12 cellular contexts compared by ENCODE assay signal in genomic region chr6:139925894-139926641, GRCh38.
A peak's percentile ranks its signal among the peaks of the same experiment; 100 is the strongest.
DNase-seq lines count a peak whose midpoint lies in the region; ATAC-seq and TF ChIP-seq lines count a peak whose summit lies in the region.
"Had no signal": no experiment of that assay in that cellular context is flagged by ENCODE, and none has a peak within 500 bp of the region (broad histone marks: within the 10 kb centered on the region; RNA-seq: fewer than 3 reads in every experiment).

No MANE protein-coding gene starts in this region.

- no peak overlapping the region for H3K4me3 ChIP-seq in gastroesophageal sphincter
- H3K4me3 ChIP-seq in skeletal muscle cell (ENCODE audit: low read depth, low read length): no peak overlapping the region

- TF ChIP-seq EP300 in gastroesophageal sphincter (IDR thresholded peaks at IDR 0.05): no peak

- DNase-seq in HEK293T (ENCODE audit: extremely low spot score): no peak
- peak; percentile 99 for DNase-seq in skeletal muscle cell (ENCODE audit: low read depth)
- DNase-seq in NCI-H345 (lab: John Stamatoyannopoulos, UW): no peak
- no peak for DNase-seq in NCI-H2081 treated with DMSO at 0.1 percent for 48 hours (lab: John Stamatoyannopoulos, UW)
- DNase-seq: activated CD8-positive, alpha-beta memory T cell treated with anti-CD3 and anti-CD28 coated beads, Interleukin-2, amount 10 ng/mL, durations not matched to agents 7 days and 5 days; cerebellar nuclear complex; NCI-H2029 had no signal

- 69 to 73% methylated on average over 11 of the region's 11 CpGs for WGBS in gastroesophageal sphincter (ENCODE audit: low coverage in 1 of 2), 2 donors

- no peak for TF ChIP-seq CTCF in gastroesophageal sphincter (IDR thresholded peaks at IDR 0.05)

- H3K4me1 ChIP-seq in gastroesophageal sphincter: no peaks in the 10 kb centered on the region

- no peaks in the 10 kb centered on the region for H3K9me3 ChIP-seq in gastroesophageal sphincter

- no peak overlapping the region for H3K27ac ChIP-seq in gastroesophageal sphincter
- H3K27ac ChIP-seq: HL-60 had no signal

- no peak for TF ChIP-seq POLR2A in gastroesophageal sphincter (IDR thresholded peaks at IDR 0.05)

- CTCF ChIA-PET in HEK293T (lab: Yijun Ruan, JAX): interaction anchor here (0.8 kb wide), 1 partner anchor 1043 kb away, joined by 3 read pairs; no protein-coding TSS in a partner anchor

- POLR2A ChIA-PET in HEK293T (lab: Yijun Ruan, JAX): interaction anchor here (1.0 kb wide), 1 partner anchor 552 kb away, joined by 3 read pairs; the partner anchor contains the start of gene CITED2

- no peaks in the 10 kb centered on the region for H3K36me3 ChIP-seq in gastroesophageal sphincter

- peak; percentile 56 for ATAC-seq in SK-N-SH treated with all-trans-retinoic acid at 6 μM for 48 hours
- ATAC-seq in gastroesophageal sphincter: peak; percentile 16
- ATAC-seq in HG02870 (IDR thresholded peaks at IDR 0.05; ENCODE audit: unreplicated experiment): no peak
- no peak for ATAC-seq in GM21423 (IDR thresholded peaks at IDR 0.05; ENCODE audit: unreplicated experiment)
- ATAC-seq: activated CD8-positive, alpha-beta memory T cell treated with anti-CD3 and anti-CD28 coated beads, Interleukin-2, amount 10 ng/mL, durations not matched to agents 7 days and 5 days had no signal

- H3K27me3 ChIP-seq in gastroesophageal sphincter: no peaks in the 10 kb centered on the region

TF ChIP-seq in HEK293T, 16 proteins besides CTCF, POLR2A, EP300 and RAD21:
- peak; percentile 37; the same call in 1 of the 2 replicates for TF ChIP-seq L3MBTL2 (conservative IDR thresholded peaks at IDR 0.05)
- TF ChIP-seq FOXA1 (IDR thresholded peaks at IDR 0.05): no peak
- TF ChIP-seq BHLHE40 (IDR thresholded peaks at IDR 0.05; ENCODE audit: borderline replicate concordance): no peak
- TF ChIP-seq ZNF384 (IDR thresholded peaks at IDR 0.05): no peak
- no peak for TF ChIP-seq FOXK2 (IDR thresholded peaks at IDR 0.05)

TF ChIP-seq in SK-N-SH treated with all-trans-retinoic acid at 6 μM for 48 hours, 23 proteins besides CTCF, POLR2A, EP300 and RAD21 (continues in another document):
- TF ChIP-seq ZC3H10 (CRISPR knock-in tag; IDR thresholded peaks at IDR 0.05) (no peak), ZNF70 (CRISPR knock-in tag; IDR thresholded peaks at IDR 0.05) (no peak), POU6F1 (CRISPR knock-in tag; IDR thresholded peaks at IDR 0.05; ENCODE audit: borderline replicate concordance, low read depth) (no peak), ZNF565 (CRISPR knock-in tag; conservative IDR thresholded peaks at IDR 0.05; ENCODE audit: low read depth) (no peak), SNAI2 (CRISPR knock-in tag; IDR thresholded peaks at IDR 0.05) (0 out of 2 replicates have a peak, but pooled peaks have one; percentile 37), ZNF8 (CRISPR knock-in tag; IDR thresholded peaks at IDR 0.05) (no peak), ARNTL (CRISPR knock-in tag; IDR thresholded peaks at IDR 0.05; ENCODE audit: borderline replicate concordance, low read depth) (no peak), GLIS3 (CRISPR knock-in tag; IDR thresholded peaks at IDR 0.05) (no peak), ZFP30 (CRISPR knock-in tag; IDR thresholded peaks at IDR 0.05) (no peak), BACH2 (CRISPR knock-in tag; IDR thresholded peaks at IDR 0.05; ENCODE audit: borderline replicate concordance) (no peak), CSRNP3 (CRISPR knock-in tag; IDR thresholded peaks at IDR 0.05) (peak; percentile 46; the same call in 1 of the 2 replicates), TOX (CRISPR knock-in tag; IDR thresholded peaks at IDR 0.05; ENCODE audit: borderline replicate concordance) (no peak), ISL1 (CRISPR knock-in tag; IDR thresholded peaks at IDR 0.05) (peak; percentile 75), ESRRG (CRISPR knock-in tag; IDR thresholded peaks at IDR 0.05) (no peak), OSR1 (CRISPR knock-in tag; IDR thresholded peaks at IDR 0.05) (no peak), ZFP3 (CRISPR knock-in tag; IDR thresholded peaks at IDR 0.05) (peak; percentile 63; the same call in 1 of the 2 replicates), CREB5 (CRISPR knock-in tag; IDR thresholded peaks at IDR 0.05; ENCODE audit: low read depth) (no peak), TSHZ2 (CRISPR knock-in tag; IDR thresholded peaks at IDR 0.05) (peak; percentile 84), RARB (CRISPR knock-in tag; IDR thresholded peaks at IDR 0.05) (peak; percentile 21; the same call in 1 of the 2 replicates), CSDC2 (CRISPR knock-in tag; IDR thresholded peaks at IDR 0.05) (peak; percentile 76; the same call in 1 of the 2 replicates), PATZ1 (CRISPR knock-in tag; IDR thresholded peaks at IDR 0.05; ENCODE audit: borderline replicate concordance) (no peak), PPARA (CRISPR knock-in tag; IDR thresholded peaks at IDR 0.05; ENCODE audit: borderline replicate concordance) (no peak)

Comparison
In these comparisons a context has a peak if more than half of its experiments do, and no peak if none do; other contexts are left out.
1. ATAC-seq: peak in SK-N-SH treated with all-trans-retinoic acid at 6 μM for 48 hours (single experiment) and gastroesophageal sphincter (single experiment); none in HG02870 (single experiment) and GM21423 (single experiment).